In genomic region chr6:158803733-158804143, GRCh38 we compare ENCODE assay signal across 8 cellular contexts. TPM values are rescaled to one million over a fixed set of nuclear protein-coding genes. Genes with fewer than 3 reads are reported as not detected.
DNase-seq lines count a peak whose midpoint lies in the region; ATAC-seq lines count a peak whose summit lies in the region.

No MANE protein-coding gene starts in this region.

- no peaks in the 10 kb centered on the region for H3K27me3 Mint-ChIP-seq in activated CD4-positive, alpha-beta memory T cell treated with anti-CD3 and anti-CD28 coated beads, Interleukin-2, amount 10 ng/mL, durations not matched to agents 7 days and 5 days

- peak overlapping the region; percentile 66 for H3K27ac Mint-ChIP-seq in activated CD4-positive, alpha-beta memory T cell treated with anti-CD3 and anti-CD28 coated beads, Interleukin-2, amount 10 ng/mL, durations not matched to agents 7 days and 5 days

- CTCF ChIA-PET in activated CD4-positive, alpha-beta memory T cell treated with anti-CD3 and anti-CD28 coated beads, Interleukin-2, amount 10 ng/mL, durations not matched to agents 7 days and 5 days (lab: Charles Lee) = interaction anchor here (1.0 to 1.6 kb wide), 4 partner anchors 9 to 167 kb away, joined by 4 to 8 read pairs (median 4); no protein-coding TSS in a partner anchor

- peaks cover 88% of the 10 kb centered on the region for H3K4me1 Mint-ChIP-seq in activated CD4-positive, alpha-beta memory T cell treated with anti-CD3 and anti-CD28 coated beads, Interleukin-2, amount 10 ng/mL, durations not matched to agents 7 days and 5 days

- peaks cover 67% of the 10 kb centered on the region for H3K36me3 Mint-ChIP-seq in activated CD4-positive, alpha-beta memory T cell treated with anti-CD3 and anti-CD28 coated beads, Interleukin-2, amount 10 ng/mL, durations not matched to agents 7 days and 5 days (ENCODE audit: low read depth)

- DNase-seq in ELR (ENCODE audit: low read depth) (peak; percentile 50), HT1080 (ENCODE audit: low read depth) (peak; percentile 79), iris pigment epithelial cell (ENCODE audit: low read depth) (peak; percentile 62), ureter (ENCODE audit: low spot score) (peak; percentile 62), NCI-H2171 (lab: John Stamatoyannopoulos, UW) (no peak), HuH-7 (ENCODE audit: low spot score) (no peak)
- peak; percentile 73 for DNase-seq in activated CD4-positive, alpha-beta memory T cell treated with anti-CD3 and anti-CD28 coated beads, Interleukin-2, amount 10 ng/mL, durations not matched to agents 7 days and 5 days

- H3K4me3 Mint-ChIP-seq in activated CD4-positive, alpha-beta memory T cell treated with anti-CD3 and anti-CD28 coated beads, Interleukin-2, amount 10 ng/mL, durations not matched to agents 7 days and 5 days = peak overlapping the region; percentile 18

- POLR2A ChIA-PET in activated CD4-positive, alpha-beta memory T cell treated with anti-CD3 and anti-CD28 coated beads, Interleukin-2, amount 10 ng/mL, durations not matched to agents 7 days and 5 days (lab: Charles Lee) = interaction anchor here (0.7 to 1.7 kb wide), 12 partner anchors 9 to 158 kb away, joined by 3 to 19 read pairs (median 5); partner anchors contain the start of genes EZR and SYTL3

- H3K9me3 Mint-ChIP-seq in activated CD4-positive, alpha-beta memory T cell treated with anti-CD3 and anti-CD28 coated beads, Interleukin-2, amount 10 ng/mL, durations not matched to agents 7 days and 5 days = no peaks in the 10 kb centered on the region

- ATAC-seq in GM19455 (IDR thresholded peaks at IDR 0.05; ENCODE audit: unreplicated experiment) = peak; percentile 76

RNA-seq across cellular contexts. Expression of gene EZR, which starts 15.4 kb away (rescaled TPM):
- 228 and 253 TPM in 2 replicates for total RNA-seq in HT1080 (2014; rRNA removed; shearing (Covaris generic))
- polyA plus RNA-seq in HT1080 (2015; cell fraction: cytosol; rRNA removed) = 163 and 167 TPM in 2 replicates
- 404 and 422 TPM in 2 replicates for polyA plus RNA-seq in HT1080 (2015; cell fraction: nucleus; rRNA removed)
- total RNA-seq in activated CD4-positive, alpha-beta memory T cell treated with anti-CD3 and anti-CD28 coated beads, Interleukin-2, amount 10 ng/mL, durations not matched to agents 7 days and 5 days = 100 to 1,000 TPM; 225 to 228 TPM
- total RNA-seq in ureter = 314 TPM

Comparison
In these comparisons a context has a peak if more than half of its experiments do, and no peak if none do; other contexts are left out.
1. DNase-seq: peak in ELR (single experiment), HT1080 (single experiment), activated CD4-positive, alpha-beta memory T cell treated with anti-CD3 and anti-CD28 coated beads, Interleukin-2, amount 10 ng/mL, durations not matched to agents 7 days and 5 days (single experiment), iris pigment epithelial cell (single experiment) and ureter (single experiment); none in NCI-H2171 (single experiment) and HuH-7 (single experiment).